In genomic region chr7:19407270-19407669, GRCh38 we compare ENCODE assay signal across 1 cellular context.
TF ChIP-seq lines count a peak whose summit lies in the region.

No MANE protein-coding gene starts in this region.

TF ChIP-seq in IMR-90, 13 proteins besides CTCF, POLR2A, EP300 and RAD21 (continued from another document):
- TF ChIP-seq SMC3 (IDR thresholded peaks at IDR 0.05; ENCODE audit: low read depth, low read length): no peak
- no peak for TF ChIP-seq RFX5 (IDR thresholded peaks at IDR 0.05; ENCODE audit: low read depth, low read length)
- no peak for TF ChIP-seq USF2 (IDR thresholded peaks at IDR 0.05; ENCODE audit: low read depth, low read length)
- TF ChIP-seq BHLHE40 (IDR thresholded peaks at IDR 0.05; ENCODE audit: low read depth, low read length): no peak
- TF ChIP-seq NFE2L2 (IDR thresholded peaks at IDR 0.05; ENCODE audit: low read depth, low read length): no peak
